Comparison of ENCODE assay signal across 20 cellular contexts in the genomic region with DNA sequence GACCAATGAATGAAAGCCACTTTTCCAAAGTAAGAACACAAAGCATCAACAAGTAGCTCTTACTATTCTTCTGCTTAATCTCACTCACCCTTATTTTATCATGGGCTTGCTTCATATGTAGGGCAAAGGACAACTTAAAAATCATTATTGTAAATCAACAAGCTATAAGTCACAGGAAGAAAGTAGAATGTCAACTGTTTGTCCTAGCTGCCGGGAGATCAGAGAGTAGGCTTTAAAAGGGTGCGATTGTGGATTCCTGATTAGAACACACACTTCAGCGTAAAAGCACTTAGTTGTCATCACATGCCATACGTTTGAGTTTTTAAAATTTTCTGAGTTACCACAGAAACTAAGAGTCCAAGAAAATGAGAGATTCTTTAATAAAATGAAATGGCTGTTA. TPM values are rescaled to one million over a fixed set of nuclear protein-coding genes. Genes with fewer than 3 reads are reported as not detected.
DNase-seq lines count a peak whose midpoint lies in the region; ATAC-seq and TF ChIP-seq lines count a peak whose summit lies in the region.
"Had no signal": no experiment of that assay in that cellular context is flagged by ENCODE, and none has a peak within 500 bp of the region (broad histone marks: within the 10 kb centered on the region; RNA-seq: fewer than 3 reads in every experiment).

No MANE protein-coding gene starts in this region.

- ATAC-seq in Right ventricle myocardium superior (ENCODE audit: poor library complexity) (no peak), GM18907 (IDR thresholded peaks at IDR 0.05; ENCODE audit: unreplicated experiment) (no peak), GM21367 (IDR thresholded peaks at IDR 0.05; ENCODE audit: unreplicated experiment) (no peak)
- ATAC-seq: activated naive CD4-positive, alpha-beta T cell treated with anti-CD3 and anti-CD28 coated beads, Interleukin-2, amount 50 U/mL, for 72 hours; activated T-cell treated with anti-CD3 and anti-CD28 coated beads, Interleukin-2, amount 50 U/mL, for 4 hours; gastrocnemius medialis had no signal

- H3K9me3 ChIP-seq in cardiac muscle cell (ENCODE audit: low read depth): no peaks in the 10 kb centered on the region
- no peaks in the 10 kb centered on the region for H3K9me3 ChIP-seq in mesodermal cell (ENCODE audit: control insufficient read depth, low read length)
- no peaks in the 10 kb centered on the region for H3K9me3 ChIP-seq in subcutaneous abdominal adipose tissue (ENCODE audit: control insufficient read depth in 5 of 5, low read length in 5 of 5)
- H3K9me3 ChIP-seq: BLaER1, gastrocnemius medialis, thyroid gland had no signal

- DNase-seq in cardiac muscle cell (ENCODE audit: low read depth in 1 of 2, low spot score in 1 of 2) (no peak), Right ventricle myocardium superior (no peak), coronary artery (ENCODE audit: low spot score) (no peak), amygdala (lab: John Stamatoyannopoulos, UW) (no peak)
- DNase-seq: activated CD4-positive, alpha-beta memory T cell treated with anti-CD3 and anti-CD28 coated beads, Interleukin-2, amount 10 ng/mL, durations not matched to agents 7 days and 5 days; activated T-cell treated with anti-CD3 and anti-CD28 coated beads, Interleukin-2, amount 50 U/mL, for 4 hours; gastrocnemius medialis; NCI-H2029 treated with DMSO at 0.1 percent for 48 hours; NCI-H446 treated with DMSO at 0.1 percent for 48 hours; nucleus accumbens; stimulated activated CD4-positive, alpha-beta T cell treated with anti-CD3 and anti-CD28 coated beads, Interleukin-4, amount 100 ng/mL, for 24 hours; T-helper 1 cell; thyroid gland had no signal

- peaks cover 48% of the 10 kb centered on the region for H3K4me1 ChIP-seq in cardiac muscle cell (ENCODE audit: low read depth)
- peaks cover 50% of the 10 kb centered on the region for H3K4me1 ChIP-seq in mesodermal cell (ENCODE audit: control insufficient read depth, insufficient read depth, low read length, poor library complexity, severe bottlenecking)
- peaks cover 5 to 44% (median 11%) of the 10 kb centered on the region in 5 donors for H3K4me1 ChIP-seq in subcutaneous abdominal adipose tissue (ENCODE audit: control insufficient read depth in 5 of 5, insufficient read depth in 5 of 5, low read length in 5 of 5)

- whole genome bisulfite sequencing in mesodermal cell (ENCODE audit: insufficient coverage in 2 of 2), 2 experiments: 60% methylated on average over 3 of the region's 4 CpGs; no CpG with 5 or more reads in 1 of the 2 experiments

- no peak overlapping the region for H3K9ac ChIP-seq in subcutaneous abdominal adipose tissue (ENCODE audit: low read length in 5 of 5)
- H3K9ac ChIP-seq: BLaER1 had no signal

- H3K4me3 ChIP-seq in cardiac muscle cell: peak overlapping the region; percentile 2
- H3K4me3 ChIP-seq in coronary artery: peak overlapping the region; percentile 66
- peak overlapping the region; percentile 35 for H3K4me3 ChIP-seq in mesodermal cell (ENCODE audit: extremely low read depth, insufficient read depth, low read length, poor library complexity, severe bottlenecking)
- H3K4me3 ChIP-seq in subcutaneous abdominal adipose tissue (ENCODE audit: low read depth in 1 of 5, low read length in 5 of 5): peak overlapping the region in 2 of 5 donors; percentile 59 to 66
- H3K4me3 ChIP-seq: BLaER1, gastrocnemius medialis, thyroid gland had no signal

- H3K36me3 ChIP-seq in cardiac muscle cell (no peaks in the 10 kb centered on the region), mesodermal cell (ENCODE audit: control insufficient read depth, insufficient read depth, low read length) (no peaks in the 10 kb centered on the region), subcutaneous abdominal adipose tissue (ENCODE audit: control insufficient read depth in 5 of 5, insufficient read depth in 5 of 5, low read length in 5 of 5) (no peaks in the 10 kb centered on the region)
- H3K36me3 ChIP-seq: gastrocnemius medialis, thyroid gland had no signal

- intact Hi-C loops in Right ventricle myocardium superior (cut with DNase I): no loop called here

- H3K27ac ChIP-seq in cardiac muscle cell (no peak overlapping the region), coronary artery (no peak overlapping the region), mesodermal cell (ENCODE audit: low read depth, low read length, severe bottlenecking) (peak overlapping the region; percentile 4), subcutaneous abdominal adipose tissue (ENCODE audit: low read depth, low read length) (peak overlapping the region; percentile 22)
- H3K27ac ChIP-seq: 22Rv1, BLaER1, thyroid gland had no signal

- no peak for TF ChIP-seq CTCF in cardiac muscle cell (IDR thresholded peaks at IDR 0.05; ENCODE audit: low read depth, low read length)
- no peak for TF ChIP-seq CTCF in coronary artery (IDR thresholded peaks at IDR 0.05)

- H3K27me3 ChIP-seq in cardiac muscle cell (no peaks in the 10 kb centered on the region), subcutaneous abdominal adipose tissue (ENCODE audit: control insufficient read depth in 5 of 5, insufficient read depth in 4 of 5, low read length in 5 of 5) (peaks cover 0 to 8% (median 3%) of the 10 kb centered on the region in 5 donors)
- H3K27me3 ChIP-seq: BLaER1, gastrocnemius medialis, thyroid gland had no signal

RNA-seq across cellular contexts. Expression of gene NHSL1, which starts 44.4 kb away (rescaled TPM):
- total RNA-seq in cardiac muscle cell (8.4 and 11.3 TPM in 2 replicates), Right ventricle myocardium superior (44.2 TPM)
- polyA plus RNA-seq in cardiac muscle cell: 6.0 and 6.6 TPM in 2 replicates
- 12.6 TPM for polyA plus RNA-seq in mesodermal cell (2013, experiment 1 of 2)
- 10.1 TPM for polyA plus RNA-seq in mesodermal cell (2013, experiment 2 of 2)

Comparison
In these comparisons a context has a peak if more than half of its experiments do, and no peak if none do; other contexts are left out.
1. H3K27ac ChIP-seq: peak in mesodermal cell (single experiment) and subcutaneous abdominal adipose tissue (single experiment); none in cardiac muscle cell (single experiment) and coronary artery (0 of 2).